In genomic region chr2:36389081-36389480, GRCh38 we compare ENCODE assay signal across 15 cellular contexts. TPM values are rescaled to one million over a fixed set of nuclear protein-coding genes. Genes with fewer than 3 reads are reported as not detected.
DNase-seq lines count a peak whose midpoint lies in the region; TF ChIP-seq lines count a peak whose summit lies in the region.
"Had no signal": no experiment of that assay in that cellular context is flagged by ENCODE, and none has a peak within 500 bp of the region (broad histone marks: within the 10 kb centered on the region; RNA-seq: fewer than 3 reads in every experiment).

No MANE protein-coding gene starts in this region.

- H3K4ac ChIP-seq in mesenchymal stem cell (ENCODE audit: low read depth in 1 of 2, low read length in 2 of 2) = no peak overlapping the region

- CTCF ChIA-PET in MCF 10A (lab: Yijun Ruan, JAX) = interaction anchor here (2.1 to 2.8 kb wide), 2 partner anchors 36 to 71 kb away, joined by 8 to 9 read pairs; no protein-coding TSS in a partner anchor

- no peak for TF ChIP-seq EP300 in esophagus muscularis mucosa (IDR thresholded peaks at IDR 0.05)

- 37% methylated on average over 4 of the region's 4 CpGs for WGBS in esophagus muscularis mucosa
- 27% methylated on average over 4 of the region's 4 CpGs for WGBS in mesenchymal stem cell

- H3K18ac ChIP-seq in mesenchymal stem cell (ENCODE audit: low read depth in 1 of 2, low read length in 2 of 2) = no peak overlapping the region

- no peak overlapping the region for H3K27ac Mint-ChIP-seq in MCF 10A (ENCODE audit: low read depth, unreplicated experiment)
- H3K27ac Mint-ChIP-seq: activated naive CD4-positive, alpha-beta T cell treated with anti-CD3 and anti-CD28 coated beads, Interleukin-2, amount 10 ng/mL, durations not matched to agents 7 days and 5 days had no signal

- H3K27me3 ChIP-seq in breast epithelium (no peaks in the 10 kb centered on the region), esophagus muscularis mucosa (no peaks in the 10 kb centered on the region), mesenchymal stem cell (ENCODE audit: control insufficient read depth in 1 of 2, insufficient read depth in 1 of 2, low read length in 2 of 2) (no peaks in the 10 kb centered on the region), tibial artery (no peaks in the 10 kb centered on the region)
- H3K27me3 ChIP-seq: tibial nerve had no signal

- TF ChIP-seq POLR2A in breast epithelium (IDR thresholded peaks at IDR 0.05) (no peak), esophagus muscularis mucosa (IDR thresholded peaks at IDR 0.05; ENCODE audit: low read depth) (no peak)

- H2AK5ac ChIP-seq in mesenchymal stem cell (ENCODE audit: low read length, severe bottlenecking) = no peak overlapping the region

- POLR2A ChIA-PET in MCF 10A (lab: Yijun Ruan, JAX) = interaction anchor here (0.6 to 4.3 kb wide), 5 partner anchors 8 to 104 kb away, joined by 3 to 21 read pairs (median 5); no protein-coding TSS in a partner anchor

- peaks cover 66% of the 10 kb centered on the region for H3K36me3 Mint-ChIP-seq in MCF 10A (ENCODE audit: insufficient read depth, unreplicated experiment)
- H3K36me3 Mint-ChIP-seq: activated naive CD4-positive, alpha-beta T cell treated with anti-CD3 and anti-CD28 coated beads, Interleukin-2, amount 10 ng/mL, durations not matched to agents 7 days and 5 days had no signal

- H3K27ac ChIP-seq in breast epithelium (peak overlapping the region; percentile 25 to 62), esophagus muscularis mucosa (replicated peaks in 1 of 4) (peak overlapping the region; percentile 14 to 50 (median 34)), mesenchymal stem cell (ENCODE audit: low read length, poor library complexity, severe bottlenecking) (peak overlapping the region; percentile 55), tibial artery (peak overlapping the region; percentile 50 to 64)
- H3K27ac ChIP-seq: 22Rv1 had no signal

- H2BK5ac ChIP-seq in mesenchymal stem cell (ENCODE audit: low read depth, low read length, poor library complexity, severe bottlenecking) = no peak overlapping the region

- H3K4me2 ChIP-seq in mesenchymal stem cell (ENCODE audit: low read length, poor library complexity, severe bottlenecking) = no peak overlapping the region

- H3K27me3 Mint-ChIP-seq in MCF 10A (ENCODE audit: insufficient read depth, unreplicated experiment) = no peaks in the 10 kb centered on the region

- H2BK15ac ChIP-seq in mesenchymal stem cell (ENCODE audit: low read depth, poor library complexity, severe bottlenecking) = no peak overlapping the region

- peaks cover 28% of the 10 kb centered on the region for H3K4me1 Mint-ChIP-seq in MCF 10A (ENCODE audit: insufficient read depth, unreplicated experiment)

- no TSS peak for BruUV-seq in MCF 10A (replicated peaks; lab: Mats Ljungman, UMichigan)

- TF ChIP-seq CTCF in breast epithelium (IDR thresholded peaks at IDR 0.05) = no peak
- TF ChIP-seq CTCF in MCF 10A (IDR thresholded peaks at IDR 0.05; ENCODE audit: unreplicated experiment) = no peak
- no peak for TF ChIP-seq CTCF in esophagus muscularis mucosa (IDR thresholded peaks at IDR 0.05)
- no peak for TF ChIP-seq CTCF in tibial artery (IDR thresholded peaks at IDR 0.05)

- H3K4me3 ChIP-seq in breast epithelium = no peak overlapping the region
- no peak overlapping the region for H3K4me3 ChIP-seq in esophagus muscularis mucosa
- H3K4me3 ChIP-seq in mesenchymal stem cell (ENCODE audit: insufficient read depth in 1 of 2, low read depth in 1 of 2, low read length in 2 of 2) = peak overlapping the region in 1 of 2 experiments; percentile 13
- H3K4me3 ChIP-seq in tibial artery = no peak overlapping the region
- H3K4me3 ChIP-seq: tibial nerve had no signal

- H2BK120ac ChIP-seq in mesenchymal stem cell (ENCODE audit: low read depth, low read length) = no peak overlapping the region

- no peak overlapping the region for H2BK12ac ChIP-seq in mesenchymal stem cell (ENCODE audit: low read length in 2 of 2)

- H3K79me1 ChIP-seq in mesenchymal stem cell (replicated peaks; ENCODE audit: low read length, poor library complexity, severe bottlenecking) = peaks cover 7% of the 10 kb centered on the region

- intact Hi-C loops in breast epithelium (cut with DNase I; ENCODE audit: low total_unique reads) (no loop called here), MCF 10A (cut with micrococcal nuclease) (no loop called here), esophagus muscularis mucosa (cut with DNase I) (no loop called here), tibial artery (cut with DNase I; ENCODE audit: low total_unique reads) (no loop called here)

- no peak overlapping the region for H4K8ac ChIP-seq in mesenchymal stem cell (ENCODE audit: low read length)

- H3K36me3 ChIP-seq in breast epithelium (no peaks in the 10 kb centered on the region), esophagus muscularis mucosa (no peaks in the 10 kb centered on the region), mesenchymal stem cell (ENCODE audit: control insufficient read depth in 1 of 2, insufficient read depth in 2 of 2, low read depth in 1 of 2, low read length in 2 of 2) (peaks cover 3 to 5% of the 10 kb centered on the region in 2 experiments), tibial artery (no peaks in the 10 kb centered on the region)
- H3K36me3 ChIP-seq: tibial nerve had no signal

- H4K91ac ChIP-seq in mesenchymal stem cell (ENCODE audit: low read length) = no peak overlapping the region

- no peak overlapping the region for H3K14ac ChIP-seq in mesenchymal stem cell (ENCODE audit: low read length in 2 of 2)

- H2AFZ ChIP-seq in mesenchymal stem cell (ENCODE audit: low read depth, low read length) = no peak overlapping the region

- no peak for DNase-seq in breast epithelium (ENCODE audit: low spot score in 2 of 2)
- DNase-seq in MCF 10A (ENCODE audit: unreplicated experiment) = no peak
- no peak for DNase-seq in esophagus muscularis mucosa (ENCODE audit: extremely low spot score)
- peak; percentile 63 for DNase-seq in mesenchymal stem cell
- DNase-seq in tibial artery = no peak
- DNase-seq in DMS53 (lab: John Stamatoyannopoulos, UW) = no peak
- DNase-seq in NOMO-1 treated with dmso at 0.1 percent for 144 hours (lab: John Stamatoyannopoulos, UW; ENCODE audit: unreplicated experiment) = no peak
- DNase-seq in inferior parietal cortex (ENCODE audit: extremely low spot score) = no peak
- DNase-seq: activated CD4-positive, alpha-beta T cell treated with anti-CD3 and anti-CD28 coated beads for 1 hour; activated naive CD4-positive, alpha-beta T cell treated with anti-CD3 and anti-CD28 coated beads, Interleukin-2, amount 10 ng/mL, durations not matched to agents 7 days and 5 days; NCI-H1436 treated with DMSO at 0.1 percent for 48 hours; RPMI8226; stimulated activated CD4-positive, alpha-beta T cell treated with anti-CD3 and anti-CD28 coated beads, Interleukin-4, amount 100 ng/mL, for 4 hours had no signal

- H3K23ac ChIP-seq in mesenchymal stem cell (ENCODE audit: low read length in 2 of 2) = no peak overlapping the region

- H3K9ac ChIP-seq in mesenchymal stem cell (ENCODE audit: low read length) = peak overlapping the region; percentile 28

- H3K9me3 Mint-ChIP-seq in MCF 10A (ENCODE audit: unreplicated experiment) = no peaks in the 10 kb centered on the region
- H3K9me3 Mint-ChIP-seq: activated naive CD4-positive, alpha-beta T cell treated with anti-CD3 and anti-CD28 coated beads, Interleukin-2, amount 10 ng/mL, durations not matched to agents 7 days and 5 days had no signal

- H3K9me3 ChIP-seq in breast epithelium (no peaks in the 10 kb centered on the region), esophagus muscularis mucosa (no peaks in the 10 kb centered on the region), mesenchymal stem cell (ENCODE audit: control insufficient read depth, low read length) (no peaks in the 10 kb centered on the region), tibial artery (no peaks in the 10 kb centered on the region)
- H3K9me3 ChIP-seq: tibial nerve had no signal

- no peaks in the 10 kb centered on the region for H3K4me1 ChIP-seq in breast epithelium
- peaks cover 21 to 72% (median 61%) of the 10 kb centered on the region in 4 donors for H3K4me1 ChIP-seq in esophagus muscularis mucosa
- peaks cover 7% of the 10 kb centered on the region for H3K4me1 ChIP-seq in mesenchymal stem cell (ENCODE audit: control insufficient read depth, insufficient read depth, low read depth, low read length)
- peaks cover 0 to 93% (median 40%) of the 10 kb centered on the region in 4 donors for H3K4me1 ChIP-seq in tibial artery

- H3K4me3 Mint-ChIP-seq in MCF 10A (ENCODE audit: unreplicated experiment) = no peak overlapping the region
- H3K4me3 Mint-ChIP-seq: activated naive CD4-positive, alpha-beta T cell treated with anti-CD3 and anti-CD28 coated beads, Interleukin-2, amount 10 ng/mL, durations not matched to agents 7 days and 5 days had no signal

RNA-seq across cellular contexts. Expression of gene CRIM1, which starts 33.5 kb away (rescaled TPM):
- total RNA-seq in breast epithelium (100 to 1,000 TPM; 166 to 187 (median 178) TPM), MCF 10A (2022) (119 and 185 TPM in 2 replicates), esophagus muscularis mucosa (100 to 1,000 TPM; 140 to 429 (median 201) TPM)
- polyA plus RNA-seq in mesenchymal stem cell (2013, experiment 1 of 2) = 70.6 TPM
- polyA plus RNA-seq in mesenchymal stem cell (2013, experiment 2 of 2) = 70.6 TPM
